19 cellular contexts compared by ENCODE assay signal in genomic region chr1:88680446-88680845, GRCh38. TPM values are rescaled to one million over a fixed set of nuclear protein-coding genes. Genes with fewer than 3 reads are reported as not detected.
DNase-seq lines count a peak whose midpoint lies in the region; ATAC-seq, FAIRE-seq and TF ChIP-seq lines count a peak whose summit lies in the region.
"Had no signal": no experiment of that assay in that cellular context is flagged by ENCODE, and none has a peak within 500 bp of the region (broad histone marks: within the 10 kb centered on the region; RNA-seq: fewer than 3 reads in every experiment).

No MANE protein-coding gene starts in this region.

- TF ChIP-seq CTCF in fibroblast of villous mesenchyme (IDR thresholded peaks at IDR 0.05; ENCODE audit: insufficient read depth, low read depth, low read length) = no peak

- peaks cover 4 to 5% of the 10 kb centered on the region in 2 donors for H3K36me3 Mint-ChIP-seq in activated T-cell treated with anti-CD3 and anti-CD28 coated beads, Interleukin-2, amount 50 U/mL, for 72 hours (ENCODE audit: insufficient read depth in 2 of 2)
- peaks cover 4% of the 10 kb centered on the region for H3K36me3 Mint-ChIP-seq in activated CD4-positive, alpha-beta memory T cell treated with anti-CD3 and anti-CD28 coated beads, Interleukin-2, amount 10 ng/mL, durations not matched to agents 7 days and 5 days (ENCODE audit: low read depth)
- H3K36me3 Mint-ChIP-seq: IgD-negative memory B cell had no signal

- peak; percentile 17 for FAIRE-seq in RCC 7860 (lab: Jason Lieb, UNC)
- FAIRE-seq: HTR-8/SVneo had no signal

- H3K27ac Mint-ChIP-seq in activated T-cell treated with anti-CD3 and anti-CD28 coated beads, Interleukin-2, amount 50 U/mL, for 72 hours = peak overlapping the region; percentile 67
- H3K27ac Mint-ChIP-seq in activated CD4-positive, alpha-beta memory T cell treated with anti-CD3 and anti-CD28 coated beads, Interleukin-2, amount 10 ng/mL, durations not matched to agents 7 days and 5 days = no peak overlapping the region
- H3K27ac Mint-ChIP-seq: IgD-negative memory B cell had no signal

- POLR2A ChIA-PET in activated CD4-positive, alpha-beta memory T cell treated with anti-CD3 and anti-CD28 coated beads, Interleukin-2, amount 10 ng/mL, durations not matched to agents 7 days and 5 days (lab: Charles Lee) = no interaction called here

- H3K4me3 Mint-ChIP-seq in activated T-cell treated with anti-CD3 and anti-CD28 coated beads, Interleukin-2, amount 50 U/mL, for 72 hours = no peak overlapping the region
- no peak overlapping the region for H3K4me3 Mint-ChIP-seq in activated CD4-positive, alpha-beta memory T cell treated with anti-CD3 and anti-CD28 coated beads, Interleukin-2, amount 10 ng/mL, durations not matched to agents 7 days and 5 days

- no peak overlapping the region for H3K4me3 ChIP-seq in fibroblast of villous mesenchyme (ENCODE audit: low read depth, low read length)
- H3K4me3 ChIP-seq: PC-9 had no signal

- no peaks in the 10 kb centered on the region for H3K9me3 Mint-ChIP-seq in activated T-cell treated with anti-CD3 and anti-CD28 coated beads, Interleukin-2, amount 50 U/mL, for 72 hours
- H3K9me3 Mint-ChIP-seq in activated CD4-positive, alpha-beta memory T cell treated with anti-CD3 and anti-CD28 coated beads, Interleukin-2, amount 10 ng/mL, durations not matched to agents 7 days and 5 days = no peaks in the 10 kb centered on the region
- H3K9me3 Mint-ChIP-seq: IgD-negative memory B cell had no signal

- no peaks in the 10 kb centered on the region for H3K27me3 Mint-ChIP-seq in activated T-cell treated with anti-CD3 and anti-CD28 coated beads, Interleukin-2, amount 50 U/mL, for 72 hours (ENCODE audit: low read depth)
- no peaks in the 10 kb centered on the region for H3K27me3 Mint-ChIP-seq in activated CD4-positive, alpha-beta memory T cell treated with anti-CD3 and anti-CD28 coated beads, Interleukin-2, amount 10 ng/mL, durations not matched to agents 7 days and 5 days
- H3K27me3 Mint-ChIP-seq: IgD-negative memory B cell had no signal

- no peak for DNase-seq in activated T-cell treated with anti-CD3 and anti-CD28 coated beads, Interleukin-2, amount 50 U/mL, for 72 hours
- DNase-seq in activated T-cell treated with anti-CD3 and anti-CD28 coated beads, Interleukin-2, amount 50 U/mL, for 48 hours = no peak
- no peak for DNase-seq in RCC 7860 (ENCODE audit: low spot score)
- DNase-seq in fibroblast of villous mesenchyme (ENCODE audit: low read depth) = peak; percentile 71
- DNase-seq in activated CD4-positive, alpha-beta memory T cell treated with anti-CD3 and anti-CD28 coated beads, Interleukin-2, amount 10 ng/mL, durations not matched to agents 7 days and 5 days = no peak
- no peak for DNase-seq in NCI-H2227 treated with DMSO at 0.1 percent for 48 hours (lab: John Stamatoyannopoulos, UW)
- DNase-seq: AML-193, DND-41, GF-D8, Kasumi-1, NCI-H1105, NCI-H2081, NCI-H524, PC-9 had no signal

- CTCF ChIA-PET in activated CD4-positive, alpha-beta memory T cell treated with anti-CD3 and anti-CD28 coated beads, Interleukin-2, amount 10 ng/mL, durations not matched to agents 7 days and 5 days (lab: Charles Lee) = no interaction called here

- ATAC-seq in activated T-cell treated with anti-CD3 and anti-CD28 coated beads, Interleukin-2, amount 50 U/mL, for 72 hours (replicated peaks in 1 of 2) = no peak
- ATAC-seq in HG03469 (IDR thresholded peaks at IDR 0.05; ENCODE audit: unreplicated experiment) = no peak
- ATAC-seq in GM18520 (IDR thresholded peaks at IDR 0.05; ENCODE audit: unreplicated experiment) = no peak
- ATAC-seq: HCT116 had no signal

- peaks cover 21% of the 10 kb centered on the region for H3K4me1 Mint-ChIP-seq in activated T-cell treated with anti-CD3 and anti-CD28 coated beads, Interleukin-2, amount 50 U/mL, for 72 hours (ENCODE audit: low read depth)
- H3K4me1 Mint-ChIP-seq in activated CD4-positive, alpha-beta memory T cell treated with anti-CD3 and anti-CD28 coated beads, Interleukin-2, amount 10 ng/mL, durations not matched to agents 7 days and 5 days = peaks cover 15% of the 10 kb centered on the region

RNA-seq across cellular contexts. Expression of gene PKN2, which starts 3.6 kb away (rescaled TPM):
- 10 to 100 TPM; 27.4 to 28.1 TPM for total RNA-seq in activated T-cell treated with anti-CD3 and anti-CD28 coated beads, Interleukin-2, amount 50 U/mL, for 72 hours
- total RNA-seq in fibroblast of villous mesenchyme = 41.2 and 56.1 TPM in 2 replicates
- total RNA-seq in activated CD4-positive, alpha-beta memory T cell treated with anti-CD3 and anti-CD28 coated beads, Interleukin-2, amount 10 ng/mL, durations not matched to agents 7 days and 5 days = 10 to 100 TPM; 25.5 to 25.9 TPM
